In the genomic region with DNA sequence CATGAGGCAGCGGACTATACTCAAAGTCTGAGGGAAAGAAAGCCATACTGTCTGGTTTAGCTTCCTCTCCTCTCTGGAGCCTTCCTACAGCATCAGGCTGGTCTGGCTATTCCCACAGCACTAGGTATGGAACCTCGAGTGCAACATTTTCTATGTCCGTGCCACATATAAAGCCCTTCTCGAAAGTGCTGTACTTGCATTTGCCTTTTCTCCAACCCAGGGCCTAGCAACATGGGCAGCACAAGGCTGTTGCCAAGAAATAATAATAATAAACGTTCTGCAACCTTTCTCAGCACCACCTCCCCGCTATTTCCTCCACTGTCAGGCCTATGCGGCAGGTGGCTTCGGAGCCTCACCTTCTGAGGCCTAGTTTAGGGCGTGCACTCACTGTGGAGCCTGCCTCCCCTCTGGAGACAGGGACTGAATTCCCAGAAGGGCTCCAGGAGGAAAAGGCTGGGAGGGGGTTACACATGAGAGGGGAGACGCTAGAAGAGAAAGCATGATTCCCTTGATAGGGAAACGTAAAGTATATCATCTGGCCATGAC, we compare ENCODE assay signal across 7 cellular contexts. TPM values are rescaled to one million over a fixed set of nuclear protein-coding genes. Genes with fewer than 3 reads are reported as not detected.
DNase-seq lines count a peak whose midpoint lies in the region; ATAC-seq and TF ChIP-seq lines count a peak whose summit lies in the region.

No MANE protein-coding gene starts in this region.

- peak overlapping the region; percentile 71 for H2AFZ ChIP-seq in neural cell (ENCODE audit: low read depth, low read length)

- H3K79me2 ChIP-seq in neural cell (replicated peaks; ENCODE audit: insufficient read depth, low read length) = peaks cover 26% of the 10 kb centered on the region

- H3K27ac ChIP-seq in Panc1 (ENCODE audit: low read length) (peak overlapping the region; percentile 96), neural cell (ENCODE audit: low read length) (peak overlapping the region; percentile 31)

- peaks cover 30% of the 10 kb centered on the region for H3K36me3 Mint-ChIP-seq in endothelial cell (ENCODE audit: low read depth, unreplicated experiment)

- no peaks in the 10 kb centered on the region for H3F3A ChIP-seq in neural cell (ENCODE audit: insufficient read depth, low read length, poor library complexity, severe bottlenecking)

- H3K9ac ChIP-seq in neural cell (ENCODE audit: low read length) = peak overlapping the region; percentile 77

- peak overlapping the region; percentile 100 for H3K4me3 ChIP-seq in Panc1 (ENCODE audit: low read depth in 2 of 2, low read length in 2 of 2)
- H3K4me3 ChIP-seq in neural cell (ENCODE audit: low read length) = peak overlapping the region; percentile 88

- no peaks in the 10 kb centered on the region for H3K9me3 ChIP-seq in Panc1 (ENCODE audit: control insufficient read depth, insufficient read depth, low read depth, low read length)
- no peaks in the 10 kb centered on the region for H3K9me3 ChIP-seq in neural cell (ENCODE audit: low read length)

- H3K4me1 Mint-ChIP-seq in endothelial cell (ENCODE audit: unreplicated experiment) = peaks cover 40% of the 10 kb centered on the region

- H3K36me3 ChIP-seq in Panc1 (ENCODE audit: control insufficient read depth, insufficient read depth, low read length) (peaks cover 41% of the 10 kb centered on the region), neural cell (ENCODE audit: insufficient read depth, low read length) (peaks cover 14% of the 10 kb centered on the region)

- ATAC-seq in GM18907 (IDR thresholded peaks at IDR 0.05; ENCODE audit: unreplicated experiment) (peak; percentile 19), HG02938 (IDR thresholded peaks at IDR 0.05; ENCODE audit: unreplicated experiment) (peak; percentile 22), Panc1 (peak; percentile 28)

- H3K4me1 ChIP-seq in Panc1 (ENCODE audit: control insufficient read depth, insufficient read depth, low read length) = peaks cover 10% of the 10 kb centered on the region

- H3K27me3 ChIP-seq in Panc1 (ENCODE audit: control insufficient read depth, insufficient read depth, low read length) = no peaks in the 10 kb centered on the region
- no peaks in the 10 kb centered on the region for H3K27me3 ChIP-seq in neural cell (ENCODE audit: insufficient read depth, low read depth, low read length)

- no TSS peak for BruUV-seq in Panc1 (replicated peaks; lab: Mats Ljungman, UMichigan)

- H4K20me1 ChIP-seq in neural cell (ENCODE audit: insufficient read depth) = no peaks in the 10 kb centered on the region

- TF ChIP-seq CTCF in Panc1 (IDR thresholded peaks at IDR 0.05) (no peak), endothelial cell (IDR thresholded peaks at IDR 0.05; ENCODE audit: unreplicated experiment) (no peak), neural cell (IDR thresholded peaks at IDR 0.05; ENCODE audit: poor library complexity, severe bottlenecking) (no peak)

- in situ Hi-C loops in Panc1 (cut with HindIII; ENCODE audit: low pct_unique_long_range_greater_than_20kb, low sequenced_read_pairs) = no loop called here

- no peak for DNase-seq in Panc1 (ENCODE audit: low read depth, low spot score)
- no peak for DNase-seq in endothelial cell (ENCODE audit: low spot score)
- no peak for DNase-seq in activated CD8-positive, alpha-beta memory T cell treated with anti-CD3 and anti-CD28 coated beads, Interleukin-2, amount 50 U/mL, for 4 hours
- no peak for DNase-seq in SIG-M5 (lab: John Stamatoyannopoulos, UW)

- no peaks in the 10 kb centered on the region for H3K9me2 ChIP-seq in neural cell (ENCODE audit: insufficient read depth, low read length)

- H3K9me3 Mint-ChIP-seq in endothelial cell (ENCODE audit: unreplicated experiment) = no peaks in the 10 kb centered on the region

- intact Hi-C loops in Panc1 (cut with micrococcal nuclease; ENCODE audit: unreplicated experiment) = loop anchor here (10.0 kb wide), 1 partner anchor 197 kb away; no protein-coding TSS in a partner anchor

- H3K4me2 ChIP-seq in neural cell (ENCODE audit: low read length) = peak overlapping the region; percentile 76

- TF ChIP-seq RAD21 in neural cell (conservative IDR thresholded peaks at IDR 0.05) = no peak

- H3K27me3 Mint-ChIP-seq in endothelial cell (ENCODE audit: unreplicated experiment) = peaks cover 10% of the 10 kb centered on the region

- peak overlapping the region; percentile 98 for H3K4me3 Mint-ChIP-seq in endothelial cell (ENCODE audit: unreplicated experiment)

- POLR2A ChIA-PET in Panc1 (lab: Charles Lee) = interaction anchor here (0.6 to 0.7 kb wide), 2 partner anchors 8 to 229 kb away, joined by 3 to 7 read pairs; no protein-coding TSS in a partner anchor

- no peak for TF ChIP-seq EP300 in neural cell (conservative IDR thresholded peaks at IDR 0.05; ENCODE audit: poor library complexity, severe bottlenecking)

- peak overlapping the region; percentile 98 for H3K27ac Mint-ChIP-seq in endothelial cell (ENCODE audit: unreplicated experiment)

- CTCF ChIA-PET in Panc1 (lab: Charles Lee) = no interaction called here

TF ChIP-seq in neural cell, 6 proteins besides CTCF, POLR2A, EP300 and RAD21:
- TF ChIP-seq POLR2AphosphoS5 (IDR thresholded peaks at IDR 0.05) = no peak
- TF ChIP-seq MXI1 (conservative IDR thresholded peaks at IDR 0.05; ENCODE audit: poor library complexity, severe bottlenecking) = no peak
TF ChIP-seq in neural cell: peak in this region for 0.

RNA-seq across cellular contexts. Expression of gene MED10, which starts 0.7 kb away (rescaled TPM):
- total RNA-seq in Panc1 (2021; ENCODE audit: unreplicated experiment) (34.0 TPM), endothelial cell (ENCODE audit: unreplicated experiment) (53.0 TPM)
- 48.9 TPM for polyA plus RNA-seq in Panc1 (2012; ENCODE audit: insufficient read length)
- 37.9 and 50.4 TPM in 2 replicates for polyA plus RNA-seq in neural cell
- 25.0 and 25.3 TPM in 2 replicates for polyA minus RNA-seq in neural cell
